11 cellular contexts compared by ENCODE assay signal in the genomic region with DNA sequence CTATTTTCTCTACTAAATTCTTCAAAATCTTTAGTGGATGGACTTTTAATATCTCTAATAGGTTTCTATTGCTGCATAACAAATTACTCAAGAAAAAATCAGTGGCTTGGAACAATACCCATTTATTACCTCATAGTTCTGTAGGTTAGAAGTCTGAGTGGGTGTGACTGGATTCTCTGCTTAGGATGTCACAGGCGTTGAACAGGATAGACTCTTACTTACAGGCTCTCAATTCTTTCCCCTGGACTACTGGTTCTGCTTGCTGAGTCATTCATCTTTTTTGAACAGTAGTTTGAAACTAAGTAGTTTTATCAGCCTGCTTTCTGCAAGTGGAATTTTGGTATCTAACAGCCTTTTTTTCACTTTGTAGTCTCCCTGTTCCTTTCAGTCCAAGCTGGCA.
DNase-seq lines count a peak whose midpoint lies in the region; ATAC-seq and TF ChIP-seq lines count a peak whose summit lies in the region.
"Had no signal": no experiment of that assay in that cellular context is flagged by ENCODE, and none has a peak within 500 bp of the region (broad histone marks: within the 10 kb centered on the region; RNA-seq: fewer than 3 reads in every experiment).

No MANE protein-coding gene starts in this region.

- H3K4me1 Mint-ChIP-seq in endothelial cell (ENCODE audit: unreplicated experiment), result no peaks in the 10 kb centered on the region
- H3K4me1 Mint-ChIP-seq: activated naive CD4-positive, alpha-beta T cell treated with anti-CD3 and anti-CD28 coated beads, Interleukin-2, amount 10 ng/mL, durations not matched to agents 7 days and 5 days had no signal

- no peak overlapping the region for H3K9ac ChIP-seq in mammary epithelial cell (ENCODE audit: insufficient read depth, low read length)

- WGBS in mammary epithelial cell (ENCODE audit: low coverage, missing lambda C conversion rate), result 0% methylated on average over 1 of the region's 1 CpG

- no peak overlapping the region for H3K4me3 ChIP-seq in AG04449 (ENCODE audit: low read depth, low read length)
- H3K4me3 ChIP-seq in mammary epithelial cell (replicated peaks in 1 of 3; ENCODE audit: insufficient read depth in 1 of 3, low read depth in 2 of 3, low read length in 3 of 3), result no peak overlapping the region

- TF ChIP-seq RAD21 in Ishikawa (IDR thresholded peaks at IDR 0.05; ENCODE audit: low read depth), result no peak

- POLR2A ChIA-PET in AG04449 (lab: Yijun Ruan, JAX), result no interaction called here

- no peaks in the 10 kb centered on the region for H4K20me1 ChIP-seq in mammary epithelial cell (ENCODE audit: insufficient read depth, low read length)

- in situ Hi-C loops in mammary epithelial cell (cut with MboI; ENCODE audit: low sequenced_read_pairs in 2 of 2), result no loop called here

- H2AFZ ChIP-seq in mammary epithelial cell (ENCODE audit: low read depth, low read length), result peak overlapping the region; percentile 14

- H3K36me3 Mint-ChIP-seq in endothelial cell (ENCODE audit: low read depth, unreplicated experiment), result no peaks in the 10 kb centered on the region
- H3K36me3 Mint-ChIP-seq: activated naive CD4-positive, alpha-beta T cell treated with anti-CD3 and anti-CD28 coated beads, Interleukin-2, amount 10 ng/mL, durations not matched to agents 7 days and 5 days had no signal

- DNase-seq in AG04449 (ENCODE audit: low read depth, low spot score), result peak; percentile 40
- peak; percentile 86 for DNase-seq in mammary epithelial cell
- peak; percentile 82 for DNase-seq in kidney tubule cell (ENCODE audit: low spot score)
- DNase-seq in endothelial cell (ENCODE audit: low spot score), result no peak
- DNase-seq in OCI-M1 (lab: John Stamatoyannopoulos, UW), result no peak
- DNase-seq in NCI-H2081 (lab: John Stamatoyannopoulos, UW), result no peak
- DNase-seq: activated naive CD4-positive, alpha-beta T cell treated with anti-CD3 and anti-CD28 coated beads, Interleukin-2, amount 10 ng/mL, durations not matched to agents 7 days and 5 days; erythroblast; MV-4-11 had no signal

- BruUV-seq in mammary epithelial cell (replicated peaks; lab: Mats Ljungman, UMichigan), result no TSS peak

- H3K27me3 ChIP-seq in mammary epithelial cell (ENCODE audit: insufficient read depth, low read length), result no peaks in the 10 kb centered on the region

- no peak overlapping the region for H3K27ac Mint-ChIP-seq in endothelial cell (ENCODE audit: unreplicated experiment)
- H3K27ac Mint-ChIP-seq: activated naive CD4-positive, alpha-beta T cell treated with anti-CD3 and anti-CD28 coated beads, Interleukin-2, amount 10 ng/mL, durations not matched to agents 7 days and 5 days had no signal

- CTCF ChIA-PET in AG04449 (lab: Yijun Ruan, JAX) (no interaction called here), mammary epithelial cell (lab: Charles Lee; ENCODE audit: low non-redundant PET) (no interaction called here)

- intact Hi-C loops in mammary epithelial cell (cut with micrococcal nuclease), result no loop called here

- no peak overlapping the region for H3K4me3 Mint-ChIP-seq in endothelial cell (ENCODE audit: unreplicated experiment)
- H3K4me3 Mint-ChIP-seq: activated naive CD4-positive, alpha-beta T cell treated with anti-CD3 and anti-CD28 coated beads, Interleukin-2, amount 10 ng/mL, durations not matched to agents 7 days and 5 days had no signal

- no peaks in the 10 kb centered on the region for H3K79me2 ChIP-seq in mammary epithelial cell (ENCODE audit: insufficient read depth, low read length)

- no peak for ATAC-seq in GM19452 (IDR thresholded peaks at IDR 0.05; ENCODE audit: unreplicated experiment)

- no peaks in the 10 kb centered on the region for H3K27me3 Mint-ChIP-seq in endothelial cell (ENCODE audit: unreplicated experiment)
- H3K27me3 Mint-ChIP-seq: activated naive CD4-positive, alpha-beta T cell treated with anti-CD3 and anti-CD28 coated beads, Interleukin-2, amount 10 ng/mL, durations not matched to agents 7 days and 5 days had no signal

- H3K4me1 ChIP-seq in mammary epithelial cell (ENCODE audit: insufficient read depth, low read length), result no peaks in the 10 kb centered on the region

- H3K9me3 Mint-ChIP-seq in endothelial cell (ENCODE audit: unreplicated experiment), result no peaks in the 10 kb centered on the region
- H3K9me3 Mint-ChIP-seq: activated naive CD4-positive, alpha-beta T cell treated with anti-CD3 and anti-CD28 coated beads, Interleukin-2, amount 10 ng/mL, durations not matched to agents 7 days and 5 days had no signal

- no peak for TF ChIP-seq CTCF in AG04449 (IDR thresholded peaks at IDR 0.05; ENCODE audit: insufficient read depth, low read length, missing control alignments)
- no peak for TF ChIP-seq CTCF in mammary epithelial cell (conservative IDR thresholded peaks at IDR 0.05 in 1 of 2, IDR thresholded peaks at IDR 0.05 in 1 of 2; ENCODE audit: extremely low read depth in 1 of 2, insufficient read depth in 1 of 2, low read depth in 1 of 2, low read length in 2 of 2)
- TF ChIP-seq CTCF in endothelial cell (IDR thresholded peaks at IDR 0.05; ENCODE audit: unreplicated experiment), result no peak

- no peak overlapping the region for H3K4me2 ChIP-seq in mammary epithelial cell (ENCODE audit: insufficient read depth, low read depth, low read length)

- H3K9me3 ChIP-seq in mammary epithelial cell (replicated peaks; ENCODE audit: insufficient read depth, low read length), result no peaks in the 10 kb centered on the region

- dilution Hi-C loops in mammary epithelial cell (cut with HindIII; ENCODE audit: low sequenced_read_pairs), result no loop called here

- no peaks in the 10 kb centered on the region for H3K36me3 ChIP-seq in mammary epithelial cell (ENCODE audit: insufficient read depth, low read length)

- no peak overlapping the region for H3K27ac ChIP-seq in mammary epithelial cell (ENCODE audit: insufficient read depth, low read depth, low read length)

- TF ChIP-seq EP300 in Ishikawa (IDR thresholded peaks at IDR 0.05; ENCODE audit: borderline replicate concordance), result no peak

TF ChIP-seq in Ishikawa, 13 proteins besides CTCF, POLR2A, EP300 and RAD21:
- peak; percentile 24; the same call in 1 of the 2 replicates for TF ChIP-seq TEAD4 (IDR thresholded peaks at IDR 0.05)
- TF ChIP-seq NFIC (IDR thresholded peaks at IDR 0.05), result no peak
- TF ChIP-seq CEBPB (IDR thresholded peaks at IDR 0.05), result peak; percentile 45; the same call in 1 of the 2 replicates
- TF ChIP-seq, protein P1, sequence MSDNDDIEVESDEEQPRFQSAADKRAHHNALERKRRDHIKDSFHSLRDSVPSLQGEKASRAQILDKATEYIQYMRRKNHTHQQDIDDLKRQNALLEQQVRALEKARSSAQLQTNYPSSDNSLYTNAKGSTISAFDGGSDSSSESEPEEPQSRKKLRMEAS (IDR thresholded peaks at IDR 0.05), result no peak
- TF ChIP-seq, protein P2, sequence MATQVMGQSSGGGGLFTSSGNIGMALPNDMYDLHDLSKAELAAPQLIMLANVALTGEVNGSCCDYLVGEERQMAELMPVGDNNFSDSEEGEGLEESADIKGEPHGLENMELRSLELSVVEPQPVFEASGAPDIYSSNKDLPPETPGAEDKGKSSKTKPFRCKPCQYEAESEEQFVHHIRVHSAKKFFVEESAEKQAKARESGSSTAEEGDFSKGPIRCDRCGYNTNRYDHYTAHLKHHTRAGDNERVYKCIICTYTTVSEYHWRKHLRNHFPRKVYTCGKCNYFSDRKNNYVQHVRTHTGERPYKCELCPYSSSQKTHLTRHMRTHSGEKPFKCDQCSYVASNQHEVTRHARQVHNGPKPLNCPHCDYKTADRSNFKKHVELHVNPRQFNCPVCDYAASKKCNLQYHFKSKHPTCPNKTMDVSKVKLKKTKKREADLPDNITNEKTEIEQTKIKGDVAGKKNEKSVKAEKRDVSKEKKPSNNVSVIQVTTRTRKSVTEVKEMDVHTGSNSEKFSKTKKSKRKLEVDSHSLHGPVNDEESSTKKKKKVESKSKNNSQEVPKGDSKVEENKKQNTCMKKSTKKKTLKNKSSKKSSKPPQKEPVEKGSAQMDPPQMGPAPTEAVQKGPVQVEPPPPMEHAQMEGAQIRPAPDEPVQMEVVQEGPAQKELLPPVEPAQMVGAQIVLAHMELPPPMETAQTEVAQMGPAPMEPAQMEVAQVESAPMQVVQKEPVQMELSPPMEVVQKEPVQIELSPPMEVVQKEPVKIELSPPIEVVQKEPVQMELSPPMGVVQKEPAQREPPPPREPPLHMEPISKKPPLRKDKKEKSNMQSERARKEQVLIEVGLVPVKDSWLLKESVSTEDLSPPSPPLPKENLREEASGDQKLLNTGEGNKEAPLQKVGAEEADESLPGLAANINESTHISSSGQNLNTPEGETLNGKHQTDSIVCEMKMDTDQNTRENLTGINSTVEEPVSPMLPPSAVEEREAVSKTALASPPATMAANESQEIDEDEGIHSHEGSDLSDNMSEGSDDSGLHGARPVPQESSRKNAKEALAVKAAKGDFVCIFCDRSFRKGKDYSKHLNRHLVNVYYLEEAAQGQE (IDR thresholded peaks at IDR 0.05; ENCODE audit: low read depth), result no peak
- no peak for TF ChIP-seq YY1 (IDR thresholded peaks at IDR 0.05; ENCODE audit: low read depth)
- no peak for TF ChIP-seq TAF1 (IDR thresholded peaks at IDR 0.05; ENCODE audit: low read depth)

Comparison
In these comparisons a context has a peak if more than half of its experiments do, and no peak if none do; other contexts are left out.
1. DNase-seq: peak in AG04449 (single experiment), mammary epithelial cell (single experiment) and kidney tubule cell (single experiment); none in endothelial cell (single experiment), OCI-M1 (single experiment) and NCI-H2081 (0 of 2).